31 cellular contexts compared by ENCODE assay signal in the genomic region with DNA sequence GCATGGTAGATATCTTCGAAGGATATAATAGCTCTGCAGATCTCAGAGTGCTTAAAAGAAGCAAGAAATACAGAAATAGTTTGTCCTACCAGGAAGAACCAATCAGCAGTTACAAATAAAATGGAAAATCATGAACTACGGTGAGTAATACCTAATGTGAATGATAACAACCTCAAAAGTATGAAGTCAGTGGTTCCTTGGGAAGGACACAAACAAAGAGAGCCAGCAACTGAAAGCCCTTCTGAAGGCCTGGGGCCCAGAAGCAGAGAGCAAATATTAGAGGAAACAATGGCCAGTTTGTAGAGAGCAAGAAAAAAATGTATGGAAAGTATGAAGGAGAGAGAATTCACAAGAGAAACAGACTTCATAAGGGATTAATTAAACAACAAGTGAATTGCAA.
DNase-seq lines count a peak whose midpoint lies in the region; FAIRE-seq and TF ChIP-seq lines count a peak whose summit lies in the region.
"Had no signal": no experiment of that assay in that cellular context is flagged by ENCODE, and none has a peak within 500 bp of the region (broad histone marks: within the 10 kb centered on the region; RNA-seq: fewer than 3 reads in every experiment).

No MANE protein-coding gene starts in this region.

- H3K27me3 Mint-ChIP-seq in astrocyte (ENCODE audit: low read depth, unreplicated experiment), result no peaks in the 10 kb centered on the region
- no peaks in the 10 kb centered on the region for H3K27me3 Mint-ChIP-seq in progenitor cell of endocrine pancreas
- H3K27me3 Mint-ChIP-seq in activated T-helper 1 cell treated with anti-CD3 and anti-CD28 coated beads, Interleukin-12 subunit alpha, Interleukin-12 subunit beta, Interleukin-2, Interleukin-4 antibody, amounts not matched to agents 30 ng/mL and 10 ng/mL and 1 ng/mL, durations not matched to agents 14 hours and 24 hours and 36 hours (ENCODE audit: insufficient read depth), result peaks cover 2% of the 10 kb centered on the region
- H3K27me3 Mint-ChIP-seq: activated T-helper 17 cell treated with anti-CD3 and anti-CD28 coated beads, Interleukin-2, amount 50 U/mL, for 72 hours; stimulated activated memory B cell treated with anti-CD40 and anti-IgM and Interleukin-4, amounts not matched to agents 10 μg/mL and 1 μg/mL and 100 μg/mL, for 72 hours had no signal

- H4K20me1 ChIP-seq in astrocyte (ENCODE audit: insufficient read depth, low read length), result no peaks in the 10 kb centered on the region
- H4K20me1 ChIP-seq: BLaER1 had no signal

- H3K9me3 Mint-ChIP-seq in astrocyte (ENCODE audit: unreplicated experiment) (no peaks in the 10 kb centered on the region), progenitor cell of endocrine pancreas (ENCODE audit: low read depth) (peaks cover 8% of the 10 kb centered on the region)
- H3K9me3 Mint-ChIP-seq in activated T-helper 1 cell treated with anti-CD3 and anti-CD28 coated beads, Interleukin-12 subunit alpha, Interleukin-12 subunit beta, Interleukin-2, Interleukin-4 antibody, amounts not matched to agents 30 ng/mL and 10 ng/mL and 1 ng/mL, durations not matched to agents 14 hours and 24 hours and 36 hours, result no peaks in the 10 kb centered on the region
- H3K9me3 Mint-ChIP-seq: stimulated activated memory B cell treated with anti-CD40 and anti-IgM and Interleukin-4, amounts not matched to agents 10 μg/mL and 1 μg/mL and 100 μg/mL, for 72 hours had no signal

- no peak overlapping the region for H3K9ac ChIP-seq in astrocyte (ENCODE audit: low read length)
- H3K9ac ChIP-seq: BLaER1 had no signal

- TF ChIP-seq CTCF in astrocyte (IDR thresholded peaks at IDR 0.05; ENCODE audit: insufficient read depth, low read depth, low read length), result no peak
- TF ChIP-seq CTCF in progenitor cell of endocrine pancreas (IDR thresholded peaks at IDR 0.05; ENCODE audit: unreplicated experiment), result no peak
- TF ChIP-seq CTCF in D721Med (IDR thresholded peaks at IDR 0.05; ENCODE audit: insufficient read depth, missing control alignments), result no peak

- H2AFZ ChIP-seq in astrocyte (ENCODE audit: low read depth, low read length), result no peak overlapping the region

- no peaks in the 10 kb centered on the region for H3K9me3 ChIP-seq in astrocyte (ENCODE audit: insufficient read depth, low read depth, low read length)
- H3K9me3 ChIP-seq: ascending aorta, BLaER1, suprapubic skin, uterus had no signal

- no peak overlapping the region for H3K27ac ChIP-seq in astrocyte (ENCODE audit: low read depth, low read length)
- H3K27ac ChIP-seq: ascending aorta, BLaER1, spleen, suprapubic skin, uterus had no signal

- no peaks in the 10 kb centered on the region for H3K36me3 ChIP-seq in astrocyte (ENCODE audit: insufficient read depth, low read length)
- H3K36me3 ChIP-seq: ascending aorta, BLaER1, spleen, suprapubic skin, uterus had no signal

- intact Hi-C loops in activated T-helper 1 cell treated with anti-CD3 and anti-CD28 coated beads, Interleukin-12 subunit alpha, Interleukin-12 subunit beta, Interleukin-2, Interleukin-4 antibody, amounts not matched to agents 30 ng/mL and 10 ng/mL and 1 ng/mL, durations not matched to agents 14 hours and 24 hours and 36 hours (cut with micrococcal nuclease), result no loop called here

- DNase-seq in H4 (ENCODE audit: low spot score), result peak; percentile 20
- DNase-seq in astrocyte (ENCODE audit: low read depth), result peak; percentile 72
- peak; percentile 69 for DNase-seq in foreskin melanocyte
- no peak for DNase-seq in progenitor cell of endocrine pancreas (ENCODE audit: low spot score, unreplicated experiment)
- DNase-seq in D721Med (ENCODE audit: insufficient read length, low spot score), result no peak
- DNase-seq in pons (ENCODE audit: low spot score), result no peak
- DNase-seq in activated T-helper 1 cell treated with anti-CD3 and anti-CD28 coated beads, Interleukin-12 subunit alpha, Interleukin-12 subunit beta, Interleukin-2, Interleukin-4 antibody, amounts not matched to agents 30 ng/mL and 10 ng/mL and 1 ng/mL, durations not matched to agents 14 hours and 24 hours and 36 hours (ENCODE audit: low spot score), result no peak
- DNase-seq in RPMI8226, result no peak
- DNase-seq: ACHN; activated CD8-positive, alpha-beta memory T cell treated with anti-CD3 and anti-CD28 coated beads, Interleukin-2, amount 50 U/mL, for 4 hours; cerebellar nuclear complex; effector CD4-positive, alpha-beta T cell; islet precursor cell; Kasumi-1; NCI-H1092; NCI-H2029; NCI-H226; NCI-H774; Right ventricle myocardium superior; spleen; stimulated activated CD4-positive, alpha-beta T cell treated with anti-CD3 and anti-CD28 coated beads, Interleukin-4, amount 100 ng/mL, for 1 hour; SW 1271; uterus had no signal

- H3K4me3 Mint-ChIP-seq in astrocyte (ENCODE audit: unreplicated experiment), result no peak overlapping the region
- H3K4me3 Mint-ChIP-seq in progenitor cell of endocrine pancreas (ENCODE audit: low read depth), result no peak overlapping the region
- no peak overlapping the region for H3K4me3 Mint-ChIP-seq in activated T-helper 1 cell treated with anti-CD3 and anti-CD28 coated beads, Interleukin-12 subunit alpha, Interleukin-12 subunit beta, Interleukin-2, Interleukin-4 antibody, amounts not matched to agents 30 ng/mL and 10 ng/mL and 1 ng/mL, durations not matched to agents 14 hours and 24 hours and 36 hours
- H3K4me3 Mint-ChIP-seq: activated T-helper 17 cell treated with anti-CD3 and anti-CD28 coated beads, Interleukin-2, amount 50 U/mL, for 72 hours; stimulated activated memory B cell treated with anti-CD40 and anti-IgM and Interleukin-4, amounts not matched to agents 10 μg/mL and 1 μg/mL and 100 μg/mL, for 72 hours; WTC11 had no signal

- no peak overlapping the region for H3K4me2 ChIP-seq in astrocyte (ENCODE audit: low read length)
- H3K4me2 ChIP-seq: BLaER1 had no signal

- H3K4me1 Mint-ChIP-seq in astrocyte (ENCODE audit: low read depth, unreplicated experiment) (peaks cover 16% of the 10 kb centered on the region), progenitor cell of endocrine pancreas (ENCODE audit: low read depth) (peaks cover 12% of the 10 kb centered on the region)
- no peaks in the 10 kb centered on the region for H3K4me1 Mint-ChIP-seq in activated T-helper 1 cell treated with anti-CD3 and anti-CD28 coated beads, Interleukin-12 subunit alpha, Interleukin-12 subunit beta, Interleukin-2, Interleukin-4 antibody, amounts not matched to agents 30 ng/mL and 10 ng/mL and 1 ng/mL, durations not matched to agents 14 hours and 24 hours and 36 hours (ENCODE audit: low read depth)
- H3K4me1 Mint-ChIP-seq: activated T-helper 17 cell treated with anti-CD3 and anti-CD28 coated beads, Interleukin-2, amount 50 U/mL, for 72 hours; stimulated activated memory B cell treated with anti-CD40 and anti-IgM and Interleukin-4, amounts not matched to agents 10 μg/mL and 1 μg/mL and 100 μg/mL, for 72 hours had no signal

- peak overlapping the region; percentile 3 for H3K27ac Mint-ChIP-seq in astrocyte (ENCODE audit: unreplicated experiment)
- H3K27ac Mint-ChIP-seq in progenitor cell of endocrine pancreas, result peak overlapping the region; percentile 1
- no peak overlapping the region for H3K27ac Mint-ChIP-seq in activated T-helper 1 cell treated with anti-CD3 and anti-CD28 coated beads, Interleukin-12 subunit alpha, Interleukin-12 subunit beta, Interleukin-2, Interleukin-4 antibody, amounts not matched to agents 30 ng/mL and 10 ng/mL and 1 ng/mL, durations not matched to agents 14 hours and 24 hours and 36 hours
- H3K27ac Mint-ChIP-seq: activated naive CD4-positive, alpha-beta T cell treated with anti-CD3 and anti-CD28 coated beads, Interleukin-2, amount 50 U/mL, for 72 hours; activated T-helper 17 cell treated with anti-CD3 and anti-CD28 coated beads, Interleukin-2, amount 50 U/mL, for 72 hours; stimulated activated memory B cell treated with anti-CD40 and anti-IgM and Interleukin-4, amounts not matched to agents 10 μg/mL and 1 μg/mL and 100 μg/mL, for 72 hours had no signal

- no peaks in the 10 kb centered on the region for H3K79me2 ChIP-seq in astrocyte (ENCODE audit: insufficient read depth, low read length)

- FAIRE-seq in astrocyte (lab: Jason Lieb, UNC) (no peak), D721Med (lab: Jason Lieb, UNC) (no peak)
- FAIRE-seq: GM12892 had no signal

- H3K4me1 ChIP-seq in astrocyte (ENCODE audit: insufficient read depth, low read length), result peaks cover 10% of the 10 kb centered on the region
- H3K4me1 ChIP-seq: ascending aorta, BLaER1, spleen, suprapubic skin had no signal

- H3K36me3 Mint-ChIP-seq in astrocyte (ENCODE audit: low read depth, unreplicated experiment) (no peaks in the 10 kb centered on the region), progenitor cell of endocrine pancreas (ENCODE audit: insufficient read depth) (no peaks in the 10 kb centered on the region)
- H3K36me3 Mint-ChIP-seq in activated T-helper 1 cell treated with anti-CD3 and anti-CD28 coated beads, Interleukin-12 subunit alpha, Interleukin-12 subunit beta, Interleukin-2, Interleukin-4 antibody, amounts not matched to agents 30 ng/mL and 10 ng/mL and 1 ng/mL, durations not matched to agents 14 hours and 24 hours and 36 hours (ENCODE audit: low read depth), result no peaks in the 10 kb centered on the region
- H3K36me3 Mint-ChIP-seq: stimulated activated memory B cell treated with anti-CD40 and anti-IgM and Interleukin-4, amounts not matched to agents 10 μg/mL and 1 μg/mL and 100 μg/mL, for 72 hours; WTC11 had no signal

- no peaks in the 10 kb centered on the region for H3K27me3 ChIP-seq in astrocyte (ENCODE audit: insufficient read depth, low read length)
- H3K27me3 ChIP-seq: ascending aorta, BLaER1, spleen, suprapubic skin, uterus had no signal

- H3K4me3 ChIP-seq in astrocyte (ENCODE audit: insufficient read depth, low read depth, low read length), result no peak overlapping the region
- H3K4me3 ChIP-seq: ascending aorta, BLaER1, spleen, suprapubic skin, uterus had no signal

Comparison
In these comparisons a context has a peak if more than half of its experiments do, and no peak if none do; other contexts are left out.
1. DNase-seq: peak in H4 (single experiment), astrocyte (single experiment) and foreskin melanocyte (single experiment); none in progenitor cell of endocrine pancreas (single experiment), D721Med (single experiment), pons (single experiment), activated T-helper 1 cell treated with anti-CD3 and anti-CD28 coated beads, Interleukin-12 subunit alpha, Interleukin-12 subunit beta, Interleukin-2, Interleukin-4 antibody, amounts not matched to agents 30 ng/mL and 10 ng/mL and 1 ng/mL, durations not matched to agents 14 hours and 24 hours and 36 hours (single experiment) and RPMI8226 (single experiment).